1 cellular context compared by ENCODE assay signal in the genomic region with DNA sequence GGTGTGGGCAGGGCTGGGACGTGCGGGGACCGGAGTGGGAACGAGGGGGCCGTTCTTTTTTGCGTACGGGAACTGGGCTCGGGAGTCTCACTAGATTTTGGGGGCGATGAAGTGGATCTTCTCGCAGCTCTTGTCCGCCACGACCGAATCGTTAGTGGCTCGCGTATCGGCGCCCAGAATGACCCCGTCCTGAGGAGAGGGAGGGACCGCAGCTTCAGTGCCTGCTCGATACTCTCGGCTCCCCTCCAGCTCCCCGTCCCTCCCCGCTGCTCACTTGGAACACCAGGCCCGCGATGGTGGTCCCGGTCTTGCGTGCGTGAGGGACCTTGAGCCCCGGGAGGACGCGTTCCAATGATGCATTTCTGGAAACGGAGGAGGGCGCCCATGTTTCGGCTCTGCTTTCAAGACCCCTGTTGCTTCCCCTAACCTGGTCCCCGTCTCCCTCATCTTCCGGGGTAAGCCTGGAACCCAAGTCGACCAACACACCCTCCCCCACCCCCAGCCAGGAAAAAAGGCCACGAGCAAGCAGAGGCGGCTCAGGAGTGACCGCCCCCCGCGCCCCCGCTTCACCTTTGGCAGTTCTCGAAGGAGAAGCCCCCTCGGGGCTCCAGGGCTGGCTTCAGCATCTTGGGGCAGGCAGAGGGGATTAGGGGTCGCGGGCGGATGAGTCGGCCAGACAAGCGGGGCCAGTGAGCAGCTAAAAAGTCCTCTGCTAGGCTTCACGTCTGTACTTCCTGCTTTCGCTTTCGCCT.
A peak's percentile ranks its signal among the peaks of the same experiment; 100 is the strongest.
TF ChIP-seq lines count a peak whose summit lies in the region.

TSS of gene PSMB10 (minus strand) at position 727 of the 752 bp plus-strand sequence. CDS start at position 626, 101 bp downstream.

TF ChIP-seq in HepG2, 621 proteins besides CTCF, POLR2A, EP300 and RAD21 (continued from another document and continues in another):
- TF ChIP-seq, protein P1, sequence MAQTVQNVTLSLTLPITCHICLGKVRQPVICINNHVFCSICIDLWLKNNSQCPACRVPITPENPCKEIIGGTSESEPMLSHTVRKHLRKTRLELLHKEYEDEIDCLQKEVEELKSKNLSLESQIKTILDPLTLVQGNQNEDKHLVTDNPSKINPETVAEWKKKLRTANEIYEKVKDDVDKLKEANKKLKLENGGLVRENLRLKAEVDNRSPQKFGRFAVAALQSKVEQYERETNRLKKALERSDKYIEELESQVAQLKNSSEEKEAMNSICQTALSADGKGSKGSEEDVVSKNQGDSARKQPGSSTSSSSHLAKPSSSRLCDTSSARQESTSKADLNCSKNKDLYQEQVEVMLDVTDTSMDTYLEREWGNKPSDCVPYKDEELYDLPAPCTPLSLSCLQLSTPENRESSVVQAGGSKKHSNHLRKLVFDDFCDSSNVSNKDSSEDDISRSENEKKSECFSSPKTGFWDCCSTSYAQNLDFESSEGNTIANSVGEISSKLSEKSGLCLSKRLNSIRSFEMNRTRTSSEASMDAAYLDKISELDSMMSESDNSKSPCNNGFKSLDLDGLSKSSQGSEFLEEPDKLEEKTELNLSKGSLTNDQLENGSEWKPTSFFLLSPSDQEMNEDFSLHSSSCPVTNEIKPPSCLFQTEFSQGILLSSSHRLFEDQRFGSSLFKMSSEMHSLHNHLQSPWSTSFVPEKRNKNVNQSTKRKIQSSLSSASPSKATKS (CRISPR knock-in tag; IDR thresholded peaks at IDR 0.05) = peak; percentile 85
- no peak for TF ChIP-seq RXRA (CRISPR knock-in tag; IDR thresholded peaks at IDR 0.05)
- no peak for TF ChIP-seq ZNF570 (CRISPR knock-in tag; IDR thresholded peaks at IDR 0.05; ENCODE audit: borderline replicate concordance)
- TF ChIP-seq KLF12 (CRISPR knock-in tag; IDR thresholded peaks at IDR 0.05; ENCODE audit: borderline replicate concordance) = no peak
- peak; percentile 19; the same call in 1 of the 2 replicates for TF ChIP-seq ZBTB7B (CRISPR knock-in tag; IDR thresholded peaks at IDR 0.05)
- TF ChIP-seq CENPT (CRISPR knock-in tag; IDR thresholded peaks at IDR 0.05; ENCODE audit: low read depth) = 0 out of 2 replicates have a peak, but pooled peaks have one; percentile 17
- no peak for TF ChIP-seq NFKBIZ (CRISPR knock-in tag; IDR thresholded peaks at IDR 0.05)
- no peak for TF ChIP-seq GLI4 (CRISPR knock-in tag; IDR thresholded peaks at IDR 0.05; ENCODE audit: borderline replicate concordance)
- TF ChIP-seq MTA1 (CRISPR knock-in tag; IDR thresholded peaks at IDR 0.05; ENCODE audit: borderline replicate concordance) = peak; percentile 60; the same call in 1 of the 2 replicates
- no peak for TF ChIP-seq ZNF451 (CRISPR knock-in tag; IDR thresholded peaks at IDR 0.05)
- no peak for TF ChIP-seq ZNF317 (CRISPR knock-in tag; IDR thresholded peaks at IDR 0.05)
- TF ChIP-seq ONECUT2 (CRISPR knock-in tag; IDR thresholded peaks at IDR 0.05) = no peak
- peak; percentile 34; the same call in 1 of the 2 replicates for TF ChIP-seq SIN3A (IDR thresholded peaks at IDR 0.05; ENCODE audit: borderline replicate concordance, low read depth, low read length)
- no peak for TF ChIP-seq JUNB (CRISPR knock-in tag; IDR thresholded peaks at IDR 0.05; ENCODE audit: borderline replicate concordance)
- no peak for TF ChIP-seq TEAD3 (CRISPR knock-in tag; optimal IDR thresholded peaks at IDR 0.05; ENCODE audit: borderline replicate concordance)
- TF ChIP-seq ZNF543 (CRISPR knock-in tag; IDR thresholded peaks at IDR 0.05) = 0 out of 2 replicates have a peak, but pooled peaks have one; percentile 42
- TF ChIP-seq ZNF792 (CRISPR knock-in tag; IDR thresholded peaks at IDR 0.05) = no peak
- TF ChIP-seq, protein P2, sequence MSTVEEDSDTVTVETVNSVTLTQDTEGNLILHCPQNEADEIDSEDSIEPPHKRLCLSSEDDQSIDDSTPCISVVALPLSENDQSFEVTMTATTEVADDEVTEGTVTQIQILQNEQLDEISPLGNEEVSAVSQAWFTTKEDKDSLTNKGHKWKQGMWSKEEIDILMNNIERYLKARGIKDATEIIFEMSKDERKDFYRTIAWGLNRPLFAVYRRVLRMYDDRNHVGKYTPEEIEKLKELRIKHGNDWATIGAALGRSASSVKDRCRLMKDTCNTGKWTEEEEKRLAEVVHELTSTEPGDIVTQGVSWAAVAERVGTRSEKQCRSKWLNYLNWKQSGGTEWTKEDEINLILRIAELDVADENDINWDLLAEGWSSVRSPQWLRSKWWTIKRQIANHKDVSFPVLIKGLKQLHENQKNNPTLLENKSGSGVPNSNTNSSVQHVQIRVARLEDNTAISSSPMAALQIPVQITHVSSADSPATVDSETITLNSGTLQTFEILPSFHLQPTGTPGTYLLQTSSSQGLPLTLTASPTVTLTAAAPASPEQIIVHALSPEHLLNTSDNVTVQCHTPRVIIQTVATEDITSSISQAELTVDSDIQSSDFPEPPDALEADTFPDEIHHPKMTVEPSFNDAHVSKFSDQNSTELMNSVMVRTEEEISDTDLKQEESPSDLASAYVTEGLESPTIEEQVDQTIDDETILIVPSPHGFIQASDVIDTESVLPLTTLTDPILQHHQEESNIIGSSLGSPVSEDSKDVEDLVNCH (CRISPR knock-in tag; IDR thresholded peaks at IDR 0.05) = no peak
- no peak for TF ChIP-seq CCDC6 (CRISPR knock-in tag; IDR thresholded peaks at IDR 0.05)
- TF ChIP-seq ZNF710 (CRISPR knock-in tag; IDR thresholded peaks at IDR 0.05; ENCODE audit: borderline replicate concordance) = no peak; the same call in 1 of the 2 replicates
- TF ChIP-seq TRIM24 (CRISPR knock-in tag; IDR thresholded peaks at IDR 0.05) = no peak
- peak; percentile 43; the same call in 1 of the 2 replicates for TF ChIP-seq ZFP91 (CRISPR knock-in tag; IDR thresholded peaks at IDR 0.05; ENCODE audit: borderline replicate concordance)
- no peak for TF ChIP-seq ZBTB14 (CRISPR knock-in tag; IDR thresholded peaks at IDR 0.05)
- no peak for TF ChIP-seq SIN3B (IDR thresholded peaks at IDR 0.05; ENCODE audit: low read length)
- no peak for TF ChIP-seq MAFG (CRISPR knock-in tag; IDR thresholded peaks at IDR 0.05)
- no peak for TF ChIP-seq ZNF703 (CRISPR knock-in tag; IDR thresholded peaks at IDR 0.05; ENCODE audit: borderline replicate concordance)
- peak; percentile 83; the same call in 1 of the 2 replicates for TF ChIP-seq HOXA9 (CRISPR knock-in tag; IDR thresholded peaks at IDR 0.05; ENCODE audit: borderline replicate concordance)
- 0 out of 2 replicates have a peak, but pooled peaks have one; percentile 5 for TF ChIP-seq HNF4G (IDR thresholded peaks at IDR 0.05; ENCODE audit: borderline replicate concordance, low read depth, low read length)
- peak; percentile 11; the same call in 1 of the 2 replicates for TF ChIP-seq HNF4G (CRISPR knock-in tag; IDR thresholded peaks at IDR 0.05; ENCODE audit: borderline replicate concordance, low read depth)
- no peak for TF ChIP-seq KLF6 (CRISPR knock-in tag; IDR thresholded peaks at IDR 0.05)
- peak; percentile 55; the same call in 1 of the 2 replicates for TF ChIP-seq THYN1 (CRISPR knock-in tag; IDR thresholded peaks at IDR 0.05; ENCODE audit: borderline replicate concordance, low read depth)
- no peak for TF ChIP-seq BRF2 (CRISPR knock-in tag; IDR thresholded peaks at IDR 0.05)
- TF ChIP-seq STAT5B (CRISPR knock-in tag; IDR thresholded peaks at IDR 0.05) = no peak
- TF ChIP-seq ASH2L (IDR thresholded peaks at IDR 0.05; ENCODE audit: insufficient read length, low read depth, low read length) = peak; percentile 77
- TF ChIP-seq, protein P3, sequence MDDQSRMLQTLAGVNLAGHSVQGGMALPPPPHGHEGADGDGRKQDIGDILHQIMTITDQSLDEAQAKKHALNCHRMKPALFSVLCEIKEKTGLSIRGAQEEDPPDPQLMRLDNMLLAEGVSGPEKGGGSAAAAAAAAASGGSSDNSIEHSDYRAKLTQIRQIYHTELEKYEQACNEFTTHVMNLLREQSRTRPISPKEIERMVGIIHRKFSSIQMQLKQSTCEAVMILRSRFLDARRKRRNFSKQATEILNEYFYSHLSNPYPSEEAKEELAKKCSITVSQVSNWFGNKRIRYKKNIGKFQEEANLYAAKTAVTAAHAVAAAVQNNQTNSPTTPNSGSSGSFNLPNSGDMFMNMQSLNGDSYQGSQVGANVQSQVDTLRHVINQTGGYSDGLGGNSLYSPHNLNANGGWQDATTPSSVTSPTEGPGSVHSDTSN (CRISPR knock-in tag; IDR thresholded peaks at IDR 0.05; ENCODE audit: borderline replicate concordance) = no peak
- no peak for TF ChIP-seq ZNF558 (CRISPR knock-in tag; IDR thresholded peaks at IDR 0.05; ENCODE audit: borderline replicate concordance)
- TF ChIP-seq SAFB2 (CRISPR knock-in tag; IDR thresholded peaks at IDR 0.05; ENCODE audit: borderline replicate concordance, low read depth) = peak; percentile 69
- no peak for TF ChIP-seq MZF1 (CRISPR knock-in tag; IDR thresholded peaks at IDR 0.05; ENCODE audit: borderline replicate concordance)
- TF ChIP-seq ZNF883 (CRISPR knock-in tag; IDR thresholded peaks at IDR 0.05; ENCODE audit: not compliant biosample characterization) = no peak
- peak; percentile 4; the same call in 1 of the 2 replicates for TF ChIP-seq ZNF629 (CRISPR knock-in tag; conservative IDR thresholded peaks at IDR 0.05)
- 0 out of 2 replicates have a peak, but pooled peaks have one; percentile 33 for TF ChIP-seq ZNF224 (CRISPR knock-in tag; IDR thresholded peaks at IDR 0.05)
- no peak for TF ChIP-seq LRRFIP1 (CRISPR knock-in tag; conservative IDR thresholded peaks at IDR 0.05)
- no peak for TF ChIP-seq ZNF746 (CRISPR knock-in tag; IDR thresholded peaks at IDR 0.05)
- TF ChIP-seq ZNF367 (CRISPR knock-in tag; IDR thresholded peaks at IDR 0.05; ENCODE audit: borderline replicate concordance) = no peak
- no peak for TF ChIP-seq SP140L (CRISPR knock-in tag; IDR thresholded peaks at IDR 0.05; ENCODE audit: borderline replicate concordance)
- peak; percentile 53; the same call in 1 of the 2 replicates for TF ChIP-seq TBX2 (CRISPR knock-in tag; IDR thresholded peaks at IDR 0.05; ENCODE audit: borderline replicate concordance)
- TF ChIP-seq ZNF567 (CRISPR knock-in tag; IDR thresholded peaks at IDR 0.05; ENCODE audit: borderline replicate concordance) = no peak
- no peak for TF ChIP-seq BHLHE40 (IDR thresholded peaks at IDR 0.05; ENCODE audit: low read length)
- 0 out of 2 replicates have a peak, but pooled peaks have one; percentile 28 for TF ChIP-seq STAG1 (CRISPR knock-in tag; IDR thresholded peaks at IDR 0.05)
- no peak for TF ChIP-seq MXD3 (CRISPR knock-in tag; IDR thresholded peaks at IDR 0.05)
